ENCODE assay signal across 2 cellular contexts in the genomic region with DNA sequence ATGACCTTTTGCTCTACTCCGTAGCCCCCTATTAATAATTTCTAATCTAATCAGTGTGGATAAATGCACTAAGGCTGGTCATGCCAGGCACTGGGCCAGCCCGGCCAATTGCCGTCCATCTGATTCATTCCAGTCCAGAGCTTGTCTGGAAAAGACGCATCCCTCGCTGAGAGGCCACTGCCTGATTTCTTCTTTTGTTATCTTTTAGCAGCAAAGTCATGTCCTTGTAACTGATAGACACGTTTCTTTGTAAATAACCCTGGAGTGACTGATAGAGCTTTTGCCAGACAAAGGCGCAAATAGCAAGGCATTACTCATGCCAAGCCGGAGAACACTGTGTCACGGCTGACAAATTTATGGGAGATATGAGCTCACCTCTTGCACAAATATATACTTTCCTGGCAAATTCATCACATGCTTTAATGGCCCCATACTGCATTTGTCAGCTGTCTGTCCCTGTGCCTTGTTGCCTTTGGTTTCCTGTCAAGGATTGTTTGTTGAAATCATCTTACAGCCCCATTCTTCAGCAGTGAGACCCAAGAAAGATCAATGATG.
TF ChIP-seq lines count a peak whose summit lies in the region.

No MANE protein-coding gene starts in this region.

TF ChIP-seq in HEK293, 187 proteins besides CTCF, POLR2A, EP300 and RAD21 (continued from another document and continues in another):
- TF ChIP-seq ZNF433 (tag by site-specific recombination; IDR thresholded peaks at IDR 0.05; ENCODE audit: low read depth) (no peak), ZNF132 (tag by site-specific recombination; IDR thresholded peaks at IDR 0.05; ENCODE audit: borderline replicate concordance) (no peak), ZNF174 (tag by site-specific recombination; IDR thresholded peaks at IDR 0.05) (no peak), ZNF843 (tag by site-specific recombination; IDR thresholded peaks at IDR 0.05) (peak; percentile 89), ZBTB17 (tag by site-specific recombination; IDR thresholded peaks at IDR 0.05) (peak; percentile 39; the same call in 1 of the 2 replicates), ZNF600 (tag by site-specific recombination; IDR thresholded peaks at IDR 0.05) (peak; percentile 54; the same call in 1 of the 2 replicates), ZNF10 (tag by site-specific recombination; IDR thresholded peaks at IDR 0.05) (no peak), SP7 (tag by site-specific recombination; IDR thresholded peaks at IDR 0.05) (peak; percentile 93), SETDB1 (IDR thresholded peaks at IDR 0.05; ENCODE audit: insufficient read length, low read length) (peak; percentile 27), ZNF670 (tag by site-specific recombination; IDR thresholded peaks at IDR 0.05; ENCODE audit: low read depth) (no peak), ZIC2 (tag by site-specific recombination; IDR thresholded peaks at IDR 0.05) (no peak), ZNF2 (tag by site-specific recombination; IDR thresholded peaks at IDR 0.05) (no peak), KLF16 (tag by site-specific recombination; IDR thresholded peaks at IDR 0.05) (peak; percentile 66; the same call in 1 of the 2 replicates), ZNF610 (tag by site-specific recombination; IDR thresholded peaks at IDR 0.05; ENCODE audit: borderline replicate concordance) (no peak), ZNF664 (tag by site-specific recombination; IDR thresholded peaks at IDR 0.05) (0 out of 2 replicates have a peak, but pooled peaks have one; percentile 24), OVOL3 (tag by site-specific recombination; IDR thresholded peaks at IDR 0.05) (0 out of 2 replicates have a peak, but pooled peaks have one; percentile 34), ZNF155 (tag by site-specific recombination; IDR thresholded peaks at IDR 0.05) (no peak), ZEB2 (tag by site-specific recombination; IDR thresholded peaks at IDR 0.05) (peak; percentile 77)
- TF ChIP-seq, protein P1, sequence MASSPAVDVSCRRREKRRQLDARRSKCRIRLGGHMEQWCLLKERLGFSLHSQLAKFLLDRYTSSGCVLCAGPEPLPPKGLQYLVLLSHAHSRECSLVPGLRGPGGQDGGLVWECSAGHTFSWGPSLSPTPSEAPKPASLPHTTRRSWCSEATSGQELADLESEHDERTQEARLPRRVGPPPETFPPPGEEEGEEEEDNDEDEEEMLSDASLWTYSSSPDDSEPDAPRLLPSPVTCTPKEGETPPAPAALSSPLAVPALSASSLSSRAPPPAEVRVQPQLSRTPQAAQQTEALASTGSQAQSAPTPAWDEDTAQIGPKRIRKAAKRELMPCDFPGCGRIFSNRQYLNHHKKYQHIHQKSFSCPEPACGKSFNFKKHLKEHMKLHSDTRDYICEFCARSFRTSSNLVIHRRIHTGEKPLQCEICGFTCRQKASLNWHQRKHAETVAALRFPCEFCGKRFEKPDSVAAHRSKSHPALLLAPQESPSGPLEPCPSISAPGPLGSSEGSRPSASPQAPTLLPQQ (tag by site-specific recombination; IDR thresholded peaks at IDR 0.05) = peak; percentile 73
- TF ChIP-seq, protein P2, sequence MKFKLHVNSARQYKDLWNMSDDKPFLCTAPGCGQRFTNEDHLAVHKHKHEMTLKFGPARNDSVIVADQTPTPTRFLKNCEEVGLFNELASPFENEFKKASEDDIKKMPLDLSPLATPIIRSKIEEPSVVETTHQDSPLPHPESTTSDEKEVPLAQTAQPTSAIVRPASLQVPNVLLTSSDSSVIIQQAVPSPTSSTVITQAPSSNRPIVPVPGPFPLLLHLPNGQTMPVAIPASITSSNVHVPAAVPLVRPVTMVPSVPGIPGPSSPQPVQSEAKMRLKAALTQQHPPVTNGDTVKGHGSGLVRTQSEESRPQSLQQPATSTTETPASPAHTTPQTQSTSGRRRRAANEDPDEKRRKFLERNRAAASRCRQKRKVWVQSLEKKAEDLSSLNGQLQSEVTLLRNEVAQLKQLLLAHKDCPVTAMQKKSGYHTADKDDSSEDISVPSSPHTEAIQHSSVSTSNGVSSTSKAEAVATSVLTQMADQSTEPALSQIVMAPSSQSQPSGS (tag by site-specific recombination; IDR thresholded peaks at IDR 0.05; ENCODE audit: low read depth) = 0 out of 2 replicates have a peak, but pooled peaks have one; percentile 50
- TF ChIP-seq, protein P3, sequence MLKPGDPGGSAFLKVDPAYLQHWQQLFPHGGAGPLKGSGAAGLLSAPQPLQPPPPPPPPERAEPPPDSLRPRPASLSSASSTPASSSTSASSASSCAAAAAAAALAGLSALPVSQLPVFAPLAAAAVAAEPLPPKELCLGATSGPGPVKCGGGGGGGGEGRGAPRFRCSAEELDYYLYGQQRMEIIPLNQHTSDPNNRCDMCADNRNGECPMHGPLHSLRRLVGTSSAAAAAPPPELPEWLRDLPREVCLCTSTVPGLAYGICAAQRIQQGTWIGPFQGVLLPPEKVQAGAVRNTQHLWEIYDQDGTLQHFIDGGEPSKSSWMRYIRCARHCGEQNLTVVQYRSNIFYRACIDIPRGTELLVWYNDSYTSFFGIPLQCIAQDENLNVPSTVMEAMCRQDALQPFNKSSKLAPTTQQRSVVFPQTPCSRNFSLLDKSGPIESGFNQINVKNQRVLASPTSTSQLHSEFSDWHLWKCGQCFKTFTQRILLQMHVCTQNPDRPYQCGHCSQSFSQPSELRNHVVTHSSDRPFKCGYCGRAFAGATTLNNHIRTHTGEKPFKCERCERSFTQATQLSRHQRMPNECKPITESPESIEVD (tag by site-specific recombination; IDR thresholded peaks at IDR 0.05) = peak; percentile 89
- TF ChIP-seq, protein P4, sequence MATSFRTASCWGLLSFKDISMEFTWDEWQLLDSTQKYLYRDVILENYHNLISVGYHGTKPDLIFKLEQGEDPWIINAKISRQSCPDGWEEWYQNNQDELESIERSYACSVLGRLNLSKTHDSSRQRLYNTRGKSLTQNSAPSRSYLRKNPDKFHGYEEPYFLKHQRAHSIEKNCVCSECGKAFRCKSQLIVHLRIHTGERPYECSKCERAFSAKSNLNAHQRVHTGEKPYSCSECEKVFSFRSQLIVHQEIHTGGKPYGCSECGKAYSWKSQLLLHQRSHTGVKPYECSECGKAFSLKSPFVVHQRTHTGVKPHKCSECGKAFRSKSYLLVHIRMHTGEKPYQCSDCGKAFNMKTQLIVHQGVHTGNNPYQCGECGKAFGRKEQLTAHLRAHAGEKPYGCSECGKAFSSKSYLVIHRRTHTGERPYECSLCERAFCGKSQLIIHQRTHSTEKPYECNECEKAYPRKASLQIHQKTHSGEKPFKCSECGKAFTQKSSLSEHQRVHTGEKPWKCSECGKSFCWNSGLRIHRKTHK (tag by site-specific recombination; IDR thresholded peaks at IDR 0.05) = no peak
- TF ChIP-seq, protein P5, sequence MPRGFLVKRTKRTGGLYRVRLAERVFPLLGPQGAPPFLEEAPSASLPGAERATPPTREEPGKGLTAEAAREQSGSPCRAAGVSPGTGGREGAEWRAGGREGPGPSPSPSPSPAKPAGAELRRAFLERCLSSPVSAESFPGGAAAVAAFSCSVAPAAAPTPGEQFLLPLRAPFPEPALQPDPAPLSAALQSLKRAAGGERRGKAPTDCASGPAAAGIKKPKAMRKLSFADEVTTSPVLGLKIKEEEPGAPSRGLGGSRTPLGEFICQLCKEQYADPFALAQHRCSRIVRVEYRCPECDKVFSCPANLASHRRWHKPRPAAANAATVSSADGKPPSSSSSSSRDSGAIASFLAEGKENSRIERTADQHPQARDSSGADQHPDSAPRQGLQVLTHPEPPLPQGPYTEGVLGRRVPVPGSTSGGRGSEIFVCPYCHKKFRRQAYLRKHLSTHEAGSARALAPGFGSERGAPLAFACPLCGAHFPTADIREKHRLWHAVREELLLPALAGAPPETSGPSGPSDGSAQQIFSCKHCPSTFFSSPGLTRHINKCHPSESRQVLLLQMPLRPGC (tag by site-specific recombination; IDR thresholded peaks at IDR 0.05) = peak; percentile 78

TF ChIP-seq in SK-N-SH treated with all-trans-retinoic acid at 6 μM for 48 hours, 23 proteins besides CTCF, POLR2A, EP300 and RAD21 (continued from another document):
- TF ChIP-seq, protein P6, sequence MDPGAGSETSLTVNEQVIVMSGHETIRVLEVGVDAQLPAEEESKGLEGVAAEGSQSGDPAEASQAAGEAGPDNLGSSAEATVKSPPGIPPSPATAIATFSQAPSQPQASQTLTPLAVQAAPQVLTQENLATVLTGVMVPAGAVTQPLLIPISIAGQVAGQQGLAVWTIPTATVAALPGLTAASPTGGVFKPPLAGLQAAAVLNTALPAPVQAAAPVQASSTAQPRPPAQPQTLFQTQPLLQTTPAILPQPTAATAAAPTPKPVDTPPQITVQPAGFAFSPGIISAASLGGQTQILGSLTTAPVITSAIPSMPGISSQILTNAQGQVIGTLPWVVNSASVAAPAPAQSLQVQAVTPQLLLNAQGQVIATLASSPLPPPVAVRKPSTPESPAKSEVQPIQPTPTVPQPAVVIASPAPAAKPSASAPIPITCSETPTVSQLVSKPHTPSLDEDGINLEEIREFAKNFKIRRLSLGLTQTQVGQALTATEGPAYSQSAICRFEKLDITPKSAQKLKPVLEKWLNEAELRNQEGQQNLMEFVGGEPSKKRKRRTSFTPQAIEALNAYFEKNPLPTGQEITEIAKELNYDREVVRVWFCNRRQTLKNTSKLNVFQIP (CRISPR knock-in tag; IDR thresholded peaks at IDR 0.05; ENCODE audit: borderline replicate concordance, low read depth) = peak; percentile 76; the same call in 1 of the 2 replicates
- no peak for TF ChIP-seq ZFP3 (CRISPR knock-in tag; IDR thresholded peaks at IDR 0.05)
- TF ChIP-seq ZNF565 (CRISPR knock-in tag; conservative IDR thresholded peaks at IDR 0.05; ENCODE audit: low read depth) = no peak
- TF ChIP-seq TOX (CRISPR knock-in tag; IDR thresholded peaks at IDR 0.05; ENCODE audit: borderline replicate concordance) = peak; percentile 34; the same call in 1 of the 2 replicates
- TF ChIP-seq GLIS3 (CRISPR knock-in tag; IDR thresholded peaks at IDR 0.05) = no peak; the same call in 1 of the 2 replicates
- no peak for TF ChIP-seq PPARA (CRISPR knock-in tag; IDR thresholded peaks at IDR 0.05; ENCODE audit: borderline replicate concordance)
- TF ChIP-seq OSR1 (CRISPR knock-in tag; IDR thresholded peaks at IDR 0.05) = no peak
- TF ChIP-seq ESRRG (CRISPR knock-in tag; IDR thresholded peaks at IDR 0.05) = peak; percentile 95
- TF ChIP-seq RARB (CRISPR knock-in tag; IDR thresholded peaks at IDR 0.05) = peak; percentile 64; the same call in 1 of the 2 replicates
- TF ChIP-seq TCF4 (CRISPR knock-in tag; IDR thresholded peaks at IDR 0.05; ENCODE audit: borderline replicate concordance) = peak; percentile 69; the same call in 1 of the 2 replicates
- TF ChIP-seq BACH2 (CRISPR knock-in tag; IDR thresholded peaks at IDR 0.05; ENCODE audit: borderline replicate concordance) = no peak
- no peak for TF ChIP-seq ZFP30 (CRISPR knock-in tag; IDR thresholded peaks at IDR 0.05)
- TF ChIP-seq ZNF8 (CRISPR knock-in tag; IDR thresholded peaks at IDR 0.05) = peak; percentile 14; the same call in 1 of the 2 replicates
- 0 out of 2 replicates have a peak, but pooled peaks have one; percentile 35 for TF ChIP-seq ZC3H10 (CRISPR knock-in tag; IDR thresholded peaks at IDR 0.05)
- 0 out of 2 replicates have a peak, but pooled peaks have one; percentile 24 for TF ChIP-seq SNAI2 (CRISPR knock-in tag; IDR thresholded peaks at IDR 0.05)
- TF ChIP-seq, protein P7, sequence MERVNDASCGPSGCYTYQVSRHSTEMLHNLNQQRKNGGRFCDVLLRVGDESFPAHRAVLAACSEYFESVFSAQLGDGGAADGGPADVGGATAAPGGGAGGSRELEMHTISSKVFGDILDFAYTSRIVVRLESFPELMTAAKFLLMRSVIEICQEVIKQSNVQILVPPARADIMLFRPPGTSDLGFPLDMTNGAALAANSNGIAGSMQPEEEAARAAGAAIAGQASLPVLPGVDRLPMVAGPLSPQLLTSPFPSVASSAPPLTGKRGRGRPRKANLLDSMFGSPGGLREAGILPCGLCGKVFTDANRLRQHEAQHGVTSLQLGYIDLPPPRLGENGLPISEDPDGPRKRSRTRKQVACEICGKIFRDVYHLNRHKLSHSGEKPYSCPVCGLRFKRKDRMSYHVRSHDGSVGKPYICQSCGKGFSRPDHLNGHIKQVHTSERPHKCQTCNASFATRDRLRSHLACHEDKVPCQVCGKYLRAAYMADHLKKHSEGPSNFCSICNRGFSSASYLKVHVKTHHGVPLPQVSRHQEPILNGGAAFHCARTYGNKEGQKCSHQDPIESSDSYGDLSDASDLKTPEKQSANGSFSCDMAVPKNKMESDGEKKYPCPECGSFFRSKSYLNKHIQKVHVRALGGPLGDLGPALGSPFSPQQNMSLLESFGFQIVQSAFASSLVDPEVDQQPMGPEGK (CRISPR knock-in tag; IDR thresholded peaks at IDR 0.05; ENCODE audit: borderline replicate concordance) = peak; percentile 68
- TF ChIP-seq CSDC2 (CRISPR knock-in tag; IDR thresholded peaks at IDR 0.05) = no peak
- TF ChIP-seq, protein P8, sequence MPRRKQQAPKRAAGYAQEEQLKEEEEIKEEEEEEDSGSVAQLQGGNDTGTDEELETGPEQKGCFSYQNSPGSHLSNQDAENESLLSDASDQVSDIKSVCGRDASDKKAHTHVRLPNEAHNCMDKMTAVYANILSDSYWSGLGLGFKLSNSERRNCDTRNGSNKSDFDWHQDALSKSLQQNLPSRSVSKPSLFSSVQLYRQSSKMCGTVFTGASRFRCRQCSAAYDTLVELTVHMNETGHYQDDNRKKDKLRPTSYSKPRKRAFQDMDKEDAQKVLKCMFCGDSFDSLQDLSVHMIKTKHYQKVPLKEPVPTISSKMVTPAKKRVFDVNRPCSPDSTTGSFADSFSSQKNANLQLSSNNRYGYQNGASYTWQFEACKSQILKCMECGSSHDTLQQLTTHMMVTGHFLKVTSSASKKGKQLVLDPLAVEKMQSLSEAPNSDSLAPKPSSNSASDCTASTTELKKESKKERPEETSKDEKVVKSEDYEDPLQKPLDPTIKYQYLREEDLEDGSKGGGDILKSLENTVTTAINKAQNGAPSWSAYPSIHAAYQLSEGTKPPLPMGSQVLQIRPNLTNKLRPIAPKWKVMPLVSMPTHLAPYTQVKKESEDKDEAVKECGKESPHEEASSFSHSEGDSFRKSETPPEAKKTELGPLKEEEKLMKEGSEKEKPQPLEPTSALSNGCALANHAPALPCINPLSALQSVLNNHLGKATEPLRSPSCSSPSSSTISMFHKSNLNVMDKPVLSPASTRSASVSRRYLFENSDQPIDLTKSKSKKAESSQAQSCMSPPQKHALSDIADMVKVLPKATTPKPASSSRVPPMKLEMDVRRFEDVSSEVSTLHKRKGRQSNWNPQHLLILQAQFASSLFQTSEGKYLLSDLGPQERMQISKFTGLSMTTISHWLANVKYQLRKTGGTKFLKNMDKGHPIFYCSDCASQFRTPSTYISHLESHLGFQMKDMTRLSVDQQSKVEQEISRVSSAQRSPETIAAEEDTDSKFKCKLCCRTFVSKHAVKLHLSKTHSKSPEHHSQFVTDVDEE (CRISPR knock-in tag; IDR thresholded peaks at IDR 0.05) = peak; percentile 99
- no peak for TF ChIP-seq ARNTL (CRISPR knock-in tag; IDR thresholded peaks at IDR 0.05; ENCODE audit: borderline replicate concordance, low read depth)
